In genomic region chr15:39243396-39243795, GRCh38 we compare ENCODE assay signal across 17 cellular contexts.
A peak's percentile ranks its signal among the peaks of the same experiment; 100 is the strongest.
DNase-seq lines count a peak whose midpoint lies in the region; TF ChIP-seq lines count a peak whose summit lies in the region.
"Had no signal": no experiment of that assay in that cellular context is flagged by ENCODE, and none has a peak within 500 bp of the region (broad histone marks: within the 10 kb centered on the region; RNA-seq: fewer than 3 reads in every experiment).

No MANE protein-coding gene starts in this region.

- TF ChIP-seq POLR2A in tibial nerve (IDR thresholded peaks at IDR 0.05): no peak

- no peaks in the 10 kb centered on the region for H3K79me2 ChIP-seq in SK-N-SH (ENCODE audit: insufficient read depth)

- H3K9ac ChIP-seq in SK-N-SH (no peak overlapping the region), mesenchymal stem cell (ENCODE audit: low read length) (no peak overlapping the region)

- H4K91ac ChIP-seq in mesenchymal stem cell (ENCODE audit: low read length): no peak overlapping the region

- no peaks in the 10 kb centered on the region for H3K9me2 ChIP-seq in SK-N-SH

- peak overlapping the region in 1 of 2 experiments; percentile 49; a peak in 3 of 4 replicates for H3K27ac ChIP-seq in SK-N-SH (ENCODE audit: low read depth in 2 of 2, low read length in 1 of 2)
- H3K27ac ChIP-seq in mesenchymal stem cell (ENCODE audit: low read length, poor library complexity, severe bottlenecking): peak overlapping the region; percentile 17
- H3K27ac ChIP-seq in coronary artery: no peak overlapping the region
- H3K27ac ChIP-seq in tibial nerve: no peak overlapping the region

- no peaks in the 10 kb centered on the region for H3K36me3 ChIP-seq in SK-N-SH (replicated peaks in 1 of 2; ENCODE audit: control insufficient read depth in 1 of 2, insufficient read depth in 2 of 2, low read length in 1 of 2)
- H3K36me3 ChIP-seq in mesenchymal stem cell (ENCODE audit: control insufficient read depth in 1 of 2, insufficient read depth in 2 of 2, low read depth in 1 of 2, low read length in 2 of 2): no peaks in the 10 kb centered on the region
- no peaks in the 10 kb centered on the region for H3K36me3 ChIP-seq in tibial nerve

- no peaks in the 10 kb centered on the region for H3K79me1 ChIP-seq in mesenchymal stem cell (replicated peaks; ENCODE audit: low read length, poor library complexity, severe bottlenecking)

- H2BK5ac ChIP-seq in mesenchymal stem cell (ENCODE audit: low read depth, low read length, poor library complexity, severe bottlenecking): no peak overlapping the region

- no peak overlapping the region for H3K4me2 ChIP-seq in SK-N-SH
- no peak overlapping the region for H3K4me2 ChIP-seq in mesenchymal stem cell (ENCODE audit: low read length, poor library complexity, severe bottlenecking)
- H3K4me2 ChIP-seq: GM23338 had no signal

- H3K9me3 ChIP-seq in SK-N-SH: no peaks in the 10 kb centered on the region
- H3K9me3 ChIP-seq in mesenchymal stem cell (ENCODE audit: control insufficient read depth, low read length): no peaks in the 10 kb centered on the region
- no peaks in the 10 kb centered on the region for H3K9me3 ChIP-seq in tibial nerve

- DNase-seq in GM03348 (ENCODE audit: low spot score): peak; percentile 21
- DNase-seq in SK-N-SH: no peak
- DNase-seq in mesenchymal stem cell: no peak
- no peak for DNase-seq in coronary artery (ENCODE audit: low spot score)
- DNase-seq in iPS-NIHi11 (ENCODE audit: low spot score): no peak
- no peak for DNase-seq in midbrain (lab: John Stamatoyannopoulos, UW)
- no peak for DNase-seq in tibial nerve (ENCODE audit: low spot score in 2 of 2)
- DNase-seq: CD4-positive, alpha-beta memory T cell; DMS79; GDM1; KBM-7; NCI-H1092; NCI-H2107; NCI-H226; NCI-H524 treated with DMSO at 0.1 percent for 48 hours; Right ventricle myocardium superior had no signal

- no peaks in the 10 kb centered on the region for H3K27me3 ChIP-seq in SK-N-SH (ENCODE audit: insufficient read depth)
- H3K27me3 ChIP-seq in mesenchymal stem cell (ENCODE audit: control insufficient read depth in 1 of 2, insufficient read depth in 1 of 2, low read length in 2 of 2): no peaks in the 10 kb centered on the region
- H3K27me3 ChIP-seq in tibial nerve: no peaks in the 10 kb centered on the region

- WGBS in SK-N-SH (ENCODE audit: low lambda C conversion rate): 26% methylated on average over 1 of the region's 1 CpG
- WGBS in mesenchymal stem cell: no CpG with 5 or more reads among the region's 1 CpG
- WGBS in tibial nerve, 2 donors: 71 to 89% methylated on average over 1 of the region's 1 CpG

- POLR2A ChIA-PET in SK-N-SH (lab: Yijun Ruan, JAX): no interaction called here

- no peak overlapping the region for H2BK12ac ChIP-seq in mesenchymal stem cell (ENCODE audit: low read length in 2 of 2)

- TF ChIP-seq EP300 in SK-N-SH (IDR thresholded peaks at IDR 0.05; ENCODE audit: borderline replicate concordance in 1 of 2, low read depth in 1 of 2, low read length in 1 of 2) (peak in 1 of 2 experiments; percentile 49; a peak in 1 of 4 replicates), tibial nerve (IDR thresholded peaks at IDR 0.05) (no peak)

- peaks cover 50% of the 10 kb centered on the region for H3F3A ChIP-seq in SK-N-SH (replicated peaks; ENCODE audit: insufficient read depth)

- H3K4ac ChIP-seq in mesenchymal stem cell (ENCODE audit: low read depth in 1 of 2, low read length in 2 of 2): no peak overlapping the region

- TF ChIP-seq CTCF in SK-N-SH (IDR thresholded peaks at IDR 0.05): no peak
- no peak for TF ChIP-seq CTCF in coronary artery (IDR thresholded peaks at IDR 0.05)
- no peak for TF ChIP-seq CTCF in tibial nerve (IDR thresholded peaks at IDR 0.05)

- no peak overlapping the region for H4K8ac ChIP-seq in mesenchymal stem cell (ENCODE audit: low read length)

- CTCF ChIA-PET in SK-N-SH (lab: Yijun Ruan, JAX): interaction anchor here (1.1 to 1.2 kb wide), 2 partner anchors 28 to 35 kb away, joined by 3 read pairs; no protein-coding TSS in a partner anchor

- no peak overlapping the region for H3K23ac ChIP-seq in mesenchymal stem cell (ENCODE audit: low read length in 2 of 2)

- H3K14ac ChIP-seq in mesenchymal stem cell (ENCODE audit: low read length in 2 of 2): no peak overlapping the region

- peaks cover 0 to 30% of the 10 kb centered on the region in 2 experiments; a peak in 3 of 4 replicates for H3K4me1 ChIP-seq in SK-N-SH (ENCODE audit: control insufficient read depth in 1 of 2, insufficient read depth in 2 of 2, low read depth in 1 of 2, low read length in 1 of 2)
- H3K4me1 ChIP-seq in mesenchymal stem cell (ENCODE audit: control insufficient read depth, insufficient read depth, low read depth, low read length): no peaks in the 10 kb centered on the region
- peaks cover 0 to 9% (median 0%) of the 10 kb centered on the region in 4 donors for H3K4me1 ChIP-seq in tibial nerve

- no peaks in the 10 kb centered on the region for H4K20me1 ChIP-seq in SK-N-SH (ENCODE audit: insufficient read depth)

- no peak overlapping the region for H3K18ac ChIP-seq in mesenchymal stem cell (ENCODE audit: low read depth in 1 of 2, low read length in 2 of 2)

- no peak overlapping the region for H2BK120ac ChIP-seq in mesenchymal stem cell (ENCODE audit: low read depth, low read length)

- TF ChIP-seq RAD21 in SK-N-SH (IDR thresholded peaks at IDR 0.05; ENCODE audit: low read length): no peak

- no peak overlapping the region for H2AK5ac ChIP-seq in mesenchymal stem cell (ENCODE audit: low read length, severe bottlenecking)

- H3K4me3 ChIP-seq in SK-N-SH (ENCODE audit: low read depth in 2 of 2, low read length in 1 of 2): no peak overlapping the region
- no peak overlapping the region for H3K4me3 ChIP-seq in mesenchymal stem cell (ENCODE audit: insufficient read depth in 1 of 2, low read depth in 1 of 2, low read length in 2 of 2)
- H3K4me3 ChIP-seq in coronary artery: no peak overlapping the region
- no peak overlapping the region for H3K4me3 ChIP-seq in tibial nerve
- H3K4me3 ChIP-seq: GM23338 had no signal

- H2AFZ ChIP-seq in SK-N-SH (ENCODE audit: low read depth) (no peak overlapping the region), mesenchymal stem cell (ENCODE audit: low read depth, low read length) (no peak overlapping the region)
- H2AFZ ChIP-seq: GM23338 had no signal

- H2BK15ac ChIP-seq in mesenchymal stem cell (ENCODE audit: low read depth, poor library complexity, severe bottlenecking): no peak overlapping the region

TF ChIP-seq in SK-N-SH, 30 proteins besides CTCF, POLR2A, EP300 and RAD21:
- TF ChIP-seq PBX3 (IDR thresholded peaks at IDR 0.05) (peak; percentile 86), RCOR1 (IDR thresholded peaks at IDR 0.05; ENCODE audit: low read length) (no peak), POLR2AphosphoS5 (IDR thresholded peaks at IDR 0.05; ENCODE audit: low read depth, low read length) (no peak), FOXJ3 (CRISPR knock-in tag; IDR thresholded peaks at IDR 0.05) (no peak), IRF3 (IDR thresholded peaks at IDR 0.05; ENCODE audit: low read depth, low read length) (no peak), MEF2A (IDR thresholded peaks at IDR 0.05; ENCODE audit: borderline replicate concordance, low read depth) (no peak), TEAD4 (IDR thresholded peaks at IDR 0.05; ENCODE audit: borderline replicate concordance, insufficient read depth) (no peak), YY1 (IDR thresholded peaks at IDR 0.05; ENCODE audit: low read depth) (no peak), JUND (IDR thresholded peaks at IDR 0.05) (peak; percentile 52), TCF12 (IDR thresholded peaks at IDR 0.05) (peak; percentile 64), RXRA (IDR thresholded peaks at IDR 0.05; ENCODE audit: borderline replicate concordance, low read depth) (no peak), CHD2 (IDR thresholded peaks at IDR 0.05; ENCODE audit: low read length, partially characterized antibody) (no peak), SIN3A (IDR thresholded peaks at IDR 0.05; ENCODE audit: borderline replicate concordance, low read depth, low read length) (no peak)
- TF ChIP-seq, protein P1, sequence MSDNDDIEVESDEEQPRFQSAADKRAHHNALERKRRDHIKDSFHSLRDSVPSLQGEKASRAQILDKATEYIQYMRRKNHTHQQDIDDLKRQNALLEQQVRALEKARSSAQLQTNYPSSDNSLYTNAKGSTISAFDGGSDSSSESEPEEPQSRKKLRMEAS (IDR thresholded peaks at IDR 0.05; ENCODE audit: low read depth): no peak
TF ChIP-seq in SK-N-SH: peak in this region for 3.
